22 cellular contexts compared by ENCODE assay signal in the genomic region with DNA sequence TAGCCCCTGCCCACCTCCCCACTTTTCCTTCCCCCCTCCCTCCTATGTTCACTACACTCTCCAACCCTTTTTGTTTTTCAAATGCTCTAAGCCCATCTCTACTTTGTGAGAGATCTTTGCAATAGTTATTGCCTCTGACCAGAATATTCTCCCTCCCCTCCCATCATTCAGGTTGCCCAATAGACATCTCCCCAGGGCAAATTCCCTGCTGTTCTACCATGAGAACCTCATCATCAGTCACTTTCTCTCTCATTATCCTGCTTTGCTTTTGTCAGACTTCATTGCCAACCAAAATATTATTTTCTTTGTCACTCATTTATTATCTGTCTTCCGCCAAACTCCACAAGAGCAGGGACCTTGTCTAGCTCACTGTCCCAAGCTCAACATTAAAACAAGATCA.
"Had no signal": no experiment of that assay in that cellular context is flagged by ENCODE, and none has a peak within 500 bp of the region (broad histone marks: within the 10 kb centered on the region; RNA-seq: fewer than 3 reads in every experiment).

No MANE protein-coding gene starts in this region.

- H3K36me3 Mint-ChIP-seq: naive thymus-derived CD4-positive, alpha-beta T cell had no signal

- H3K27ac ChIP-seq: coronary artery, dorsolateral prefrontal cortex, epithelial cell of prostate, esophagus squamous epithelium, gastrocnemius medialis, heart right ventricle, left lung, lower lobe of right lung had no signal

- DNase-seq: dermis blood vessel endothelial cell; dorsolateral prefrontal cortex; effector CD4-positive, alpha-beta T cell; effector memory CD4-positive, alpha-beta T cell; erythroblast; esophagus squamous epithelium; foreskin fibroblast; foreskin melanocyte; gastrocnemius medialis; glutamatergic neuron; head of caudate nucleus; heart right ventricle; hippocampal formation; left cardiac atrium; left lung; left ventricle myocardium superior; lower lobe of right lung; mesenchymal stem cell; midbrain; naive thymus-derived CD4-positive, alpha-beta T cell had no signal

- H3K27ac Mint-ChIP-seq: naive thymus-derived CD4-positive, alpha-beta T cell had no signal

- H3K27me3 ChIP-seq: dorsolateral prefrontal cortex, esophagus squamous epithelium, gastrocnemius medialis, heart right ventricle, left lung had no signal

- H3K36me3 ChIP-seq: esophagus squamous epithelium, gastrocnemius medialis, heart right ventricle, left lung, lower lobe of right lung had no signal

- H3K4me1 Mint-ChIP-seq: naive thymus-derived CD4-positive, alpha-beta T cell had no signal

- H3K4me3 Mint-ChIP-seq: naive thymus-derived CD4-positive, alpha-beta T cell had no signal

- H3K9me3 ChIP-seq: esophagus squamous epithelium, gastrocnemius medialis, heart right ventricle, left lung, lower lobe of right lung had no signal

- H3K4me1 ChIP-seq: esophagus squamous epithelium, gastrocnemius medialis, left lung, lower lobe of right lung had no signal

- H3K4me3 ChIP-seq: coronary artery, dorsolateral prefrontal cortex, esophagus squamous epithelium, gastrocnemius medialis, heart right ventricle, left lung, lower lobe of right lung had no signal
